Comparison of ENCODE assay signal across 1 cellular context in the genomic region with DNA sequence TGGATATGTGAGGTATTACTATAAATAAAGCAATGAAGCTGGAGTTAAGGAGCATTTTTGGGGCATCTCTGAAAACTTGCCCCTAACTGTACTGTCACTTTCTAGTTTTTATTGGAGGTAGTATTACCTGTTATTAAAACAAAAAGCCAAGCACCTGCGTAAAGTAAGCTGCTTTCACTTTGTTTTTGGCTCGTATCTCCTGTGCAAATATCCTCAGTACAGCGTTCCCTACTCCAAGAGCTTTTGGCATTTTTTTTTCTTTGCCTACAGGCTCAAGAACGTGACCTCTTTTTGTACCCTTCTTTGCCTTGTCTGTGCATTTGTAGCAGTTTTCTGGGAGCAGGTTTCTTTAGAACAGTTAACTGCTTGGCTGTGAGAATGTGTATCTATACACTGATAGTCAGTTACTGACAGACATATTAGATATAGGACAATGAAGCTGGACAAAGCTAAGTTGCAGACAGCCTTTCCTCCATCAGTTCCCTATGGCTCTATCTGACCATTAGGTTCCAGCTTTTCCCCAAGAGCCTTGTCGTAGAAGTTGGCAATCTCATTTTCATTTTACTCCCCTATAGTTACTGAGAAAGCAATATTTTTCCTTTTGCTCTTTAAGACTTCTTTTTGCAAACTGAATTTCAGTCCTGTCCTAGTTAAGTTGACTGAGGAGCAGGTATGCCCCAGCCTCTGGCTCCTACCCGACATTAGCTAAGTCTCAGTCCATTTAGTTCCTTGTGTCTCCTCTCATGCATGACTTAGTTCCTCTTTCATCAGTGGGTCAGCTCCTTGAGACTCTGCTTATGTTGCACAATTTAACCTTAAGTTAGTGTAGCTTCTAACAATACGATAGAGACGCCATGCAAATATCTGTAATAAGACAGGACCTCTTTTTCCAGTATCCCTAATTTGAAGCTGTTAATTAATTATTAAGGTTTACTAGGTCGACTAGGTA.
TF ChIP-seq lines count a peak whose summit lies in the region.

No MANE protein-coding gene starts in this region.

TF ChIP-seq in K562, 482 proteins besides CTCF, POLR2A, EP300 and RAD21 (continued from another document):
- TF ChIP-seq, protein P1, sequence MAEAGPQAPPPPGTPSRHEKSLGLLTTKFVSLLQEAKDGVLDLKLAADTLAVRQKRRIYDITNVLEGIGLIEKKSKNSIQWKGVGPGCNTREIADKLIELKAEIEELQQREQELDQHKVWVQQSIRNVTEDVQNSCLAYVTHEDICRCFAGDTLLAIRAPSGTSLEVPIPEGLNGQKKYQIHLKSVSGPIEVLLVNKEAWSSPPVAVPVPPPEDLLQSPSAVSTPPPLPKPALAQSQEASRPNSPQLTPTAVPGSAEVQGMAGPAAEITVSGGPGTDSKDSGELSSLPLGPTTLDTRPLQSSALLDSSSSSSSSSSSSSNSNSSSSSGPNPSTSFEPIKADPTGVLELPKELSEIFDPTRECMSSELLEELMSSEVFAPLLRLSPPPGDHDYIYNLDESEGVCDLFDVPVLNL (CRISPR knock-in tag; IDR thresholded peaks at IDR 0.05; ENCODE audit: low read depth): no peak
- TF ChIP-seq, protein P2, sequence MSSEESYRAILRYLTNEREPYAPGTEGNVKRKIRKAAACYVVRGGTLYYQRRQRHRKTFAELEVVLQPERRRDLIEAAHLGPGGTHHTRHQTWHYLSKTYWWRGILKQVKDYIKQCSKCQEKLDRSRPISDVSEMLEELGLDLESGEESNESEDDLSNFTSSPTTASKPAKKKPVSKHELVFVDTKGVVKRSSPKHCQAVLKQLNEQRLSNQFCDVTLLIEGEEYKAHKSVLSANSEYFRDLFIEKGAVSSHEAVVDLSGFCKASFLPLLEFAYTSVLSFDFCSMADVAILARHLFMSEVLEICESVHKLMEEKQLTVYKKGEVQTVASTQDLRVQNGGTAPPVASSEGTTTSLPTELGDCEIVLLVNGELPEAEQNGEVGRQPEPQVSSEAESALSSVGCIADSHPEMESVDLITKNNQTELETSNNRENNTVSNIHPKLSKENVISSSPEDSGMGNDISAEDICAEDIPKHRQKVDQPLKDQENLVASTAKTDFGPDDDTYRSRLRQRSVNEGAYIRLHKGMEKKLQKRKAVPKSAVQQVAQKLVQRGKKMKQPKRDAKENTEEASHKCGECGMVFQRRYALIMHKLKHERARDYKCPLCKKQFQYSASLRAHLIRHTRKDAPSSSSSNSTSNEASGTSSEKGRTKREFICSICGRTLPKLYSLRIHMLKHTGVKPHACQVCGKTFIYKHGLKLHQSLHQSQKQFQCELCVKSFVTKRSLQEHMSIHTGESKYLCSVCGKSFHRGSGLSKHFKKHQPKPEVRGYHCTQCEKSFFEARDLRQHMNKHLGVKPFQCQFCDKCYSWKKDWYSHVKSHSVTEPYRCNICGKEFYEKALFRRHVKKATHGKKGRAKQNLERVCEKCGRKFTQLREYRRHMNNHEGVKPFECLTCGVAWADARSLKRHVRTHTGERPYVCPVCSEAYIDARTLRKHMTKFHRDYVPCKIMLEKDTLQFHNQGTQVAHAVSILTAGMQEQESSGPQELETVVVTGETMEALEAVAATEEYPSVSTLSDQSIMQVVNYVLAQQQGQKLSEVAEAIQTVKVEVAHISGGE (CRISPR knock-in tag; IDR thresholded peaks at IDR 0.05): no peak
- TF ChIP-seq, protein P3, sequence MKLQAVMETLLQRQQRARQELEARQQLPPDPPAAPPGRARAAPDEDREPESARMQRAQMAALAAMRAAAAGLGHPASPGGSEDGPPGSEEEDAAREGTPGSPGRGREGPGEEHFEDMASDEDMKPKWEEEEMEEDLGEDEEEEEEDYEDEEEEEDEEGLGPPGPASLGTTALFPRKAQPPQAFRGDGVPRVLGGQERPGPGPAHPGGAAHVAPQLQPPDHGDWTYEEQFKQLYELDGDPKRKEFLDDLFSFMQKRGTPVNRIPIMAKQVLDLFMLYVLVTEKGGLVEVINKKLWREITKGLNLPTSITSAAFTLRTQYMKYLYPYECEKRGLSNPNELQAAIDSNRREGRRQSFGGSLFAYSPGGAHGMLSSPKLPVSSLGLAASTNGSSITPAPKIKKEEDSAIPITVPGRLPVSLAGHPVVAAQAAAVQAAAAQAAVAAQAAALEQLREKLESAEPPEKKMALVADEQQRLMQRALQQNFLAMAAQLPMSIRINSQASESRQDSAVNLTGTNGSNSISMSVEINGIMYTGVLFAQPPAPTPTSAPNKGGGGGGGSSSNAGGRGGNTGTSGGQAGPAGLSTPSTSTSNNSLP (IDR thresholded peaks at IDR 0.05; ENCODE audit: borderline replicate concordance, low read depth, low read length): no peak
- TF ChIP-seq TRIM24 (IDR thresholded peaks at IDR 0.05): no peak
- TF ChIP-seq, protein P4, sequence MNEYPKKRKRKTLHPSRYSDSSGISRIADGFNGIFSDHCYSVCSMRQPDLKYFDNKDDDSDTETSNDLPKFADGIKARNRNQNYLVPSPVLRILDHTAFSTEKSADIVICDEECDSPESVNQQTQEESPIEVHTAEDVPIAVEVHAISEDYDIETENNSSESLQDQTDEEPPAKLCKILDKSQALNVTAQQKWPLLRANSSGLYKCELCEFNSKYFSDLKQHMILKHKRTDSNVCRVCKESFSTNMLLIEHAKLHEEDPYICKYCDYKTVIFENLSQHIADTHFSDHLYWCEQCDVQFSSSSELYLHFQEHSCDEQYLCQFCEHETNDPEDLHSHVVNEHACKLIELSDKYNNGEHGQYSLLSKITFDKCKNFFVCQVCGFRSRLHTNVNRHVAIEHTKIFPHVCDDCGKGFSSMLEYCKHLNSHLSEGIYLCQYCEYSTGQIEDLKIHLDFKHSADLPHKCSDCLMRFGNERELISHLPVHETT (CRISPR knock-in tag; conservative IDR thresholded peaks at IDR 0.05 in 1 of 2, IDR thresholded peaks at IDR 0.05 in 1 of 2): no peak
- no peak for TF ChIP-seq EGR1 (conservative IDR thresholded peaks at IDR 0.05)
- TF ChIP-seq CEBPB (tag; IDR thresholded peaks at IDR 0.05): peak; percentile 56
- TF ChIP-seq FOXP1 (CRISPR knock-in tag; IDR thresholded peaks at IDR 0.05): no peak
- no peak for TF ChIP-seq MAZ (CRISPR knock-in tag; conservative IDR thresholded peaks at IDR 0.05 in 1 of 2, IDR thresholded peaks at IDR 0.05 in 1 of 2)
- TF ChIP-seq, protein P5, sequence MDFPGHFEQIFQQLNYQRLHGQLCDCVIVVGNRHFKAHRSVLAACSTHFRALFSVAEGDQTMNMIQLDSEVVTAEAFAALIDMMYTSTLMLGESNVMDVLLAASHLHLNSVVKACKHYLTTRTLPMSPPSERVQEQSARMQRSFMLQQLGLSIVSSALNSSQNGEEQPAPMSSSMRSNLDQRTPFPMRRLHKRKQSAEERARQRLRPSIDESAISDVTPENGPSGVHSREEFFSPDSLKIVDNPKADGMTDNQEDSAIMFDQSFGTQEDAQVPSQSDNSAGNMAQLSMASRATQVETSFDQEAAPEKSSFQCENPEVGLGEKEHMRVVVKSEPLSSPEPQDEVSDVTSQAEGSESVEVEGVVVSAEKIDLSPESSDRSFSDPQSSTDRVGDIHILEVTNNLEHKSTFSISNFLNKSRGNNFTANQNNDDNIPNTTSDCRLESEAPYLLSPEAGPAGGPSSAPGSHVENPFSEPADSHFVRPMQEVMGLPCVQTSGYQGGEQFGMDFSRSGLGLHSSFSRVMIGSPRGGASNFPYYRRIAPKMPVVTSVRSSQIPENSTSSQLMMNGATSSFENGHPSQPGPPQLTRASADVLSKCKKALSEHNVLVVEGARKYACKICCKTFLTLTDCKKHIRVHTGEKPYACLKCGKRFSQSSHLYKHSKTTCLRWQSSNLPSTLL (IDR thresholded peaks at IDR 0.05): no peak
- no peak for TF ChIP-seq MAFK (IDR thresholded peaks at IDR 0.05; ENCODE audit: low read length)
